In genomic region chr2:171432969-171433762, GRCh38 we compare ENCODE assay signal across 1 cellular context.
TF ChIP-seq lines count a peak whose summit lies in the region.

No MANE protein-coding gene starts in this region.

TF ChIP-seq in HepG2, 621 proteins besides CTCF, POLR2A, EP300 and RAD21 (continued from another document and continues in another):
- TF ChIP-seq SRSF9 (IDR thresholded peaks at IDR 0.05; ENCODE audit: borderline replicate concordance, insufficient read depth, low read depth, low read length, poor library complexity, severe bottlenecking) (no peak), ZNF839 (CRISPR knock-in tag; IDR thresholded peaks at IDR 0.05; ENCODE audit: borderline replicate concordance) (peak; percentile 70; the same call in 1 of the 2 replicates), MIXL1 (CRISPR knock-in tag; IDR thresholded peaks at IDR 0.05) (no peak), ZNF747 (CRISPR knock-in tag; IDR thresholded peaks at IDR 0.05; ENCODE audit: borderline replicate concordance) (no peak), ZNF562 (CRISPR knock-in tag; IDR thresholded peaks at IDR 0.05; ENCODE audit: borderline replicate concordance) (no peak), ZNF766 (CRISPR knock-in tag; IDR thresholded peaks at IDR 0.05; ENCODE audit: borderline replicate concordance) (peak; percentile 56; the same call in 1 of the 2 replicates), HMGXB4 (CRISPR knock-in tag; IDR thresholded peaks at IDR 0.05; ENCODE audit: borderline replicate concordance in 1 of 2, low read depth in 1 of 2) (no peak; a peak in 1 of 4 replicates), KLF12 (CRISPR knock-in tag; IDR thresholded peaks at IDR 0.05; ENCODE audit: borderline replicate concordance) (no peak), KAT8 (CRISPR knock-in tag; IDR thresholded peaks at IDR 0.05) (no peak), KDM4B (CRISPR knock-in tag; IDR thresholded peaks at IDR 0.05) (no peak), PHF5A (CRISPR knock-in tag; IDR thresholded peaks at IDR 0.05; ENCODE audit: low read depth, unreplicated experiment) (no peak), NAIF1 (CRISPR knock-in tag; IDR thresholded peaks at IDR 0.05; ENCODE audit: borderline replicate concordance) (no peak), ZNF484 (CRISPR knock-in tag; IDR thresholded peaks at IDR 0.05; ENCODE audit: borderline replicate concordance, low read depth) (no peak), ZBTB38 (CRISPR knock-in tag; IDR thresholded peaks at IDR 0.05) (peak; percentile 51; the same call in 1 of the 2 replicates), ZKSCAN1 (IDR thresholded peaks at IDR 0.05; ENCODE audit: low read length) (no peak), ZNF792 (CRISPR knock-in tag; IDR thresholded peaks at IDR 0.05) (no peak), SNAI1 (CRISPR knock-in tag; IDR thresholded peaks at IDR 0.05; ENCODE audit: borderline replicate concordance) (no peak), MBNL3 (CRISPR knock-in tag; conservative IDR thresholded peaks at IDR 0.05) (no peak), ZNF576 (CRISPR knock-in tag; IDR thresholded peaks at IDR 0.05) (no peak), CREBL2 (CRISPR knock-in tag; IDR thresholded peaks at IDR 0.05; ENCODE audit: borderline replicate concordance) (no peak), TIGD3 (CRISPR knock-in tag; IDR thresholded peaks at IDR 0.05; ENCODE audit: borderline replicate concordance) (no peak), STAG1 (CRISPR knock-in tag; IDR thresholded peaks at IDR 0.05) (no peak), HHEX (CRISPR knock-in tag; IDR thresholded peaks at IDR 0.05) (no peak), PCBP2 (optimal IDR thresholded peaks at IDR 0.05; ENCODE audit: low read depth, low read length, poor library complexity, severe bottlenecking) (no peak), CBX5 (CRISPR knock-in tag; IDR thresholded peaks at IDR 0.05; ENCODE audit: borderline replicate concordance) (no peak), DMAP1 (CRISPR knock-in tag; IDR thresholded peaks at IDR 0.05) (peak; percentile 96), ZNF331 (CRISPR knock-in tag; IDR thresholded peaks at IDR 0.05) (no peak), ZNF451 (CRISPR knock-in tag; IDR thresholded peaks at IDR 0.05) (no peak), ZNF597 (CRISPR knock-in tag; IDR thresholded peaks at IDR 0.05) (no peak), TOPORS (CRISPR knock-in tag; IDR thresholded peaks at IDR 0.05) (no peak), RFX5 (IDR thresholded peaks at IDR 0.05; ENCODE audit: low read depth, low read length) (no peak), NFIB (CRISPR knock-in tag; IDR thresholded peaks at IDR 0.05; ENCODE audit: borderline replicate concordance) (no peak), ZNF207 (IDR thresholded peaks at IDR 0.05; ENCODE audit: borderline replicate concordance) (no peak), MXI1 (IDR thresholded peaks at IDR 0.05; ENCODE audit: borderline replicate concordance, low read depth, low read length) (peak; percentile 78; the same call in 2 of the 3 replicates), SETDB1 (CRISPR knock-in tag; IDR thresholded peaks at IDR 0.05; ENCODE audit: borderline replicate concordance) (no peak), ZNF878 (CRISPR knock-in tag; IDR thresholded peaks at IDR 0.05) (no peak), ZNF850 (CRISPR knock-in tag; conservative IDR thresholded peaks at IDR 0.05) (no peak)
- TF ChIP-seq, protein P1, sequence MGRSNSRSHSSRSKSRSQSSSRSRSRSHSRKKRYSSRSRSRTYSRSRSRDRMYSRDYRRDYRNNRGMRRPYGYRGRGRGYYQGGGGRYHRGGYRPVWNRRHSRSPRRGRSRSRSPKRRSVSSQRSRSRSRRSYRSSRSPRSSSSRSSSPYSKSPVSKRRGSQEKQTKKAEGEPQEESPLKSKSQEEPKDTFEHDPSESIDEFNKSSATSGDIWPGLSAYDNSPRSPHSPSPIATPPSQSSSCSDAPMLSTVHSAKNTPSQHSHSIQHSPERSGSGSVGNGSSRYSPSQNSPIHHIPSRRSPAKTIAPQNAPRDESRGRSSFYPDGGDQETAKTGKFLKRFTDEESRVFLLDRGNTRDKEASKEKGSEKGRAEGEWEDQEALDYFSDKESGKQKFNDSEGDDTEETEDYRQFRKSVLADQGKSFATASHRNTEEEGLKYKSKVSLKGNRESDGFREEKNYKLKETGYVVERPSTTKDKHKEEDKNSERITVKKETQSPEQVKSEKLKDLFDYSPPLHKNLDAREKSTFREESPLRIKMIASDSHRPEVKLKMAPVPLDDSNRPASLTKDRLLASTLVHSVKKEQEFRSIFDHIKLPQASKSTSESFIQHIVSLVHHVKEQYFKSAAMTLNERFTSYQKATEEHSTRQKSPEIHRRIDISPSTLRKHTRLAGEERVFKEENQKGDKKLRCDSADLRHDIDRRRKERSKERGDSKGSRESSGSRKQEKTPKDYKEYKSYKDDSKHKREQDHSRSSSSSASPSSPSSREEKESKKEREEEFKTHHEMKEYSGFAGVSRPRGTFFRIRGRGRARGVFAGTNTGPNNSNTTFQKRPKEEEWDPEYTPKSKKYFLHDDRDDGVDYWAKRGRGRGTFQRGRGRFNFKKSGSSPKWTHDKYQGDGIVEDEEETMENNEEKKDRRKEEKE (IDR thresholded peaks at IDR 0.05) = no peak
- TF ChIP-seq, protein P2, sequence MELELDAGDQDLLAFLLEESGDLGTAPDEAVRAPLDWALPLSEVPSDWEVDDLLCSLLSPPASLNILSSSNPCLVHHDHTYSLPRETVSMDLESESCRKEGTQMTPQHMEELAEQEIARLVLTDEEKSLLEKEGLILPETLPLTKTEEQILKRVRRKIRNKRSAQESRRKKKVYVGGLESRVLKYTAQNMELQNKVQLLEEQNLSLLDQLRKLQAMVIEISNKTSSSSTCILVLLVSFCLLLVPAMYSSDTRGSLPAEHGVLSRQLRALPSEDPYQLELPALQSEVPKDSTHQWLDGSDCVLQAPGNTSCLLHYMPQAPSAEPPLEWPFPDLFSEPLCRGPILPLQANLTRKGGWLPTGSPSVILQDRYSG (CRISPR knock-in tag; IDR thresholded peaks at IDR 0.05) = no peak
- TF ChIP-seq, protein P3, sequence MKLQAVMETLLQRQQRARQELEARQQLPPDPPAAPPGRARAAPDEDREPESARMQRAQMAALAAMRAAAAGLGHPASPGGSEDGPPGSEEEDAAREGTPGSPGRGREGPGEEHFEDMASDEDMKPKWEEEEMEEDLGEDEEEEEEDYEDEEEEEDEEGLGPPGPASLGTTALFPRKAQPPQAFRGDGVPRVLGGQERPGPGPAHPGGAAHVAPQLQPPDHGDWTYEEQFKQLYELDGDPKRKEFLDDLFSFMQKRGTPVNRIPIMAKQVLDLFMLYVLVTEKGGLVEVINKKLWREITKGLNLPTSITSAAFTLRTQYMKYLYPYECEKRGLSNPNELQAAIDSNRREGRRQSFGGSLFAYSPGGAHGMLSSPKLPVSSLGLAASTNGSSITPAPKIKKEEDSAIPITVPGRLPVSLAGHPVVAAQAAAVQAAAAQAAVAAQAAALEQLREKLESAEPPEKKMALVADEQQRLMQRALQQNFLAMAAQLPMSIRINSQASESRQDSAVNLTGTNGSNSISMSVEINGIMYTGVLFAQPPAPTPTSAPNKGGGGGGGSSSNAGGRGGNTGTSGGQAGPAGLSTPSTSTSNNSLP (IDR thresholded peaks at IDR 0.05; ENCODE audit: low read depth, low read length) = 0 out of 2 replicates have a peak, but pooled peaks have one; percentile 8
- TF ChIP-seq, protein P4, sequence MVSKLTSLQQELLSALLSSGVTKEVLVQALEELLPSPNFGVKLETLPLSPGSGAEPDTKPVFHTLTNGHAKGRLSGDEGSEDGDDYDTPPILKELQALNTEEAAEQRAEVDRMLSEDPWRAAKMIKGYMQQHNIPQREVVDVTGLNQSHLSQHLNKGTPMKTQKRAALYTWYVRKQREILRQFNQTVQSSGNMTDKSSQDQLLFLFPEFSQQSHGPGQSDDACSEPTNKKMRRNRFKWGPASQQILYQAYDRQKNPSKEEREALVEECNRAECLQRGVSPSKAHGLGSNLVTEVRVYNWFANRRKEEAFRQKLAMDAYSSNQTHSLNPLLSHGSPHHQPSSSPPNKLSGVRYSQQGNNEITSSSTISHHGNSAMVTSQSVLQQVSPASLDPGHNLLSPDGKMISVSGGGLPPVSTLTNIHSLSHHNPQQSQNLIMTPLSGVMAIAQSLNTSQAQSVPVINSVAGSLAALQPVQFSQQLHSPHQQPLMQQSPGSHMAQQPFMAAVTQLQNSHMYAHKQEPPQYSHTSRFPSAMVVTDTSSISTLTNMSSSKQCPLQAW (CRISPR knock-in tag; IDR thresholded peaks at IDR 0.05) = no peak
- TF ChIP-seq, protein P5, sequence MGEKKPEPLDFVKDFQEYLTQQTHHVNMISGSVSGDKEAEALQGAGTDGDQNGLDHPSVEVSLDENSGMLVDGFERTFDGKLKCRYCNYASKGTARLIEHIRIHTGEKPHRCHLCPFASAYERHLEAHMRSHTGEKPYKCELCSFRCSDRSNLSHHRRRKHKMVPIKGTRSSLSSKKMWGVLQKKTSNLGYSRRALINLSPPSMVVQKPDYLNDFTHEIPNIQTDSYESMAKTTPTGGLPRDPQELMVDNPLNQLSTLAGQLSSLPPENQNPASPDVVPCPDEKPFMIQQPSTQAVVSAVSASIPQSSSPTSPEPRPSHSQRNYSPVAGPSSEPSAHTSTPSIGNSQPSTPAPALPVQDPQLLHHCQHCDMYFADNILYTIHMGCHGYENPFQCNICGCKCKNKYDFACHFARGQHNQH (CRISPR knock-in tag; IDR thresholded peaks at IDR 0.05) = no peak
- TF ChIP-seq, protein P6, sequence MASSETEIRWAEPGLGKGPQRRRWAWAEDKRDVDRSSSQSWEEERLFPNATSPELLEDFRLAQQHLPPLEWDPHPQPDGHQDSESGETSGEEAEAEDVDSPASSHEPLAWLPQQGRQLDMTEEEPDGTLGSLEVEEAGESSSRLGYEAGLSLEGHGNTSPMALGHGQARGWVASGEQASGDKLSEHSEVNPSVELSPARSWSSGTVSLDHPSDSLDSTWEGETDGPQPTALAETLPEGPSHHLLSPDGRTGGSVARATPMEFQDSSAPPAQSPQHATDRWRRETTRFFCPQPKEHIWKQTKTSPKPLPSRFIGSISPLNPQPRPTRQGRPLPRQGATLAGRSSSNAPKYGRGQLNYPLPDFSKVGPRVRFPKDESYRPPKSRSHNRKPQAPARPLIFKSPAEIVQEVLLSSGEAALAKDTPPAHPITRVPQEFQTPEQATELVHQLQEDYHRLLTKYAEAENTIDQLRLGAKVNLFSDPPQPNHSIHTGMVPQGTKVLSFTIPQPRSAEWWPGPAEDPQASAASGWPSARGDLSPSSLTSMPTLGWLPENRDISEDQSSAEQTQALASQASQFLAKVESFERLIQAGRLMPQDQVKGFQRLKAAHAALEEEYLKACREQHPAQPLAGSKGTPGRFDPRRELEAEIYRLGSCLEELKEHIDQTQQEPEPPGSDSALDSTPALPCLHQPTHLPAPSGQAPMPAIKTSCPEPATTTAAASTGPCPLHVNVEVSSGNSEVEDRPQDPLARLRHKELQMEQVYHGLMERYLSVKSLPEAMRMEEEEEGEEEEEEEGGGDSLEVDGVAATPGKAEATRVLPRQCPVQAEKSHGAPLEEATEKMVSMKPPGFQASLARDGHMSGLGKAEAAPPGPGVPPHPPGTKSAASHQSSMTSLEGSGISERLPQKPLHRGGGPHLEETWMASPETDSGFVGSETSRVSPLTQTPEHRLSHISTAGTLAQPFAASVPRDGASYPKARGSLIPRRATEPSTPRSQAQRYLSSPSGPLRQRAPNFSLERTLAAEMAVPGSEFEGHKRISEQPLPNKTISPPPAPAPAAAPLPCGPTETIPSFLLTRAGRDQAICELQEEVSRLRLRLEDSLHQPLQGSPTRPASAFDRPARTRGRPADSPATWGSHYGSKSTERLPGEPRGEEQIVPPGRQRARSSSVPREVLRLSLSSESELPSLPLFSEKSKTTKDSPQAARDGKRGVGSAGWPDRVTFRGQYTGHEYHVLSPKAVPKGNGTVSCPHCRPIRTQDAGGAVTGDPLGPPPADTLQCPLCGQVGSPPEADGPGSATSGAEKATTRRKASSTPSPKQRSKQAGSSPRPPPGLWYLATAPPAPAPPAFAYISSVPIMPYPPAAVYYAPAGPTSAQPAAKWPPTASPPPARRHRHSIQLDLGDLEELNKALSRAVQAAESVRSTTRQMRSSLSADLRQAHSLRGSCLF (CRISPR knock-in tag; IDR thresholded peaks at IDR 0.05; ENCODE audit: borderline replicate concordance) = no peak
